ENCODE assay signal across 11 cellular contexts in genomic region chr3:8554725-8555621, GRCh38. TPM values are rescaled to one million over a fixed set of nuclear protein-coding genes. Genes with fewer than 3 reads are reported as not detected.
DNase-seq lines count a peak whose midpoint lies in the region; ATAC-seq and TF ChIP-seq lines count a peak whose summit lies in the region.
"Had no signal": no experiment of that assay in that cellular context is flagged by ENCODE, and none has a peak within 500 bp of the region (broad histone marks: within the 10 kb centered on the region; RNA-seq: fewer than 3 reads in every experiment).

No MANE protein-coding gene starts in this region.

- H3K36me3 Mint-ChIP-seq in glutamatergic neuron (ENCODE audit: unreplicated experiment) (no peaks in the 10 kb centered on the region), CD14-positive monocyte (no peaks in the 10 kb centered on the region)
- no peaks in the 10 kb centered on the region for H3K36me3 Mint-ChIP-seq in stimulated activated naive B cell treated with anti-CD40 and anti-IgM and Interleukin-4, amounts not matched to agents 10 μg/mL and 1 μg/mL and 100 μg/mL, for 72 hours
- H3K36me3 Mint-ChIP-seq in activated naive CD8-positive, alpha-beta T cell treated with anti-CD3 and anti-CD28 coated beads for 36 hours: no peaks in the 10 kb centered on the region

- H3K36me3 ChIP-seq in Peyer's patch: no peaks in the 10 kb centered on the region

- no peak for TF ChIP-seq CTCF in Peyer's patch (IDR thresholded peaks at IDR 0.05)
- TF ChIP-seq CTCF in glutamatergic neuron (IDR thresholded peaks at IDR 0.05; ENCODE audit: partially characterized antibody, unreplicated experiment): no peak
- no peak for TF ChIP-seq CTCF in CD14-positive monocyte (IDR thresholded peaks at IDR 0.05)

- H3K4me1 Mint-ChIP-seq in glutamatergic neuron (ENCODE audit: low read depth, unreplicated experiment): peaks cover 18% of the 10 kb centered on the region
- H3K4me1 Mint-ChIP-seq in CD14-positive monocyte: no peaks in the 10 kb centered on the region
- no peaks in the 10 kb centered on the region for H3K4me1 Mint-ChIP-seq in stimulated activated naive B cell treated with anti-CD40 and anti-IgM and Interleukin-4, amounts not matched to agents 10 μg/mL and 1 μg/mL and 100 μg/mL, for 72 hours
- H3K4me1 Mint-ChIP-seq in activated naive CD8-positive, alpha-beta T cell treated with anti-CD3 and anti-CD28 coated beads for 36 hours: no peaks in the 10 kb centered on the region
- H3K4me1 Mint-ChIP-seq: activated naive CD8-positive, alpha-beta T cell treated with anti-CD3 and anti-CD28 coated beads, Interleukin-2, amount 50 U/mL, for 24 hours had no signal

- DNase-seq in DMS 273 treated with DMSO at 0.1 percent for 48 hours (lab: John Stamatoyannopoulos, UW) (peak; percentile 41), Peyer's patch (no peak), glutamatergic neuron (peak; percentile 45), renal cortical epithelial cell (ENCODE audit: low read depth) (peak; percentile 17), CD14-positive monocyte (ENCODE audit: low spot score) (no peak)
- DNase-seq in stimulated activated CD4-positive, alpha-beta T cell treated with anti-CD3 and anti-CD28 coated beads, Interleukin-1b, Interleukin-23, amount 100 ng/mL, for 48 hours: no peak
- DNase-seq in stimulated activated naive B cell treated with anti-CD40 and anti-IgM and Interleukin-4, amounts not matched to agents 10 μg/mL and 1 μg/mL and 100 μg/mL, for 72 hours: no peak
- DNase-seq in activated naive CD8-positive, alpha-beta T cell treated with anti-CD3 and anti-CD28 coated beads for 36 hours: no peak
- DNase-seq: activated naive CD8-positive, alpha-beta T cell treated with anti-CD3 and anti-CD28 coated beads, Interleukin-2, amount 50 U/mL, for 24 hours; left colon; T-helper 9 cell had no signal

- no peaks in the 10 kb centered on the region for H3K9me3 ChIP-seq in Peyer's patch

- ATAC-seq in stimulated activated naive B cell treated with anti-CD40 and anti-IgM and Interleukin-4, amounts not matched to agents 10 μg/mL and 1 μg/mL and 100 μg/mL, for 72 hours (replicated peaks): no peak
- ATAC-seq: activated naive CD8-positive, alpha-beta T cell treated with anti-CD3 and anti-CD28 coated beads, Interleukin-2, amount 50 U/mL, for 24 hours; left colon had no signal

- H3K4me3 Mint-ChIP-seq in glutamatergic neuron (ENCODE audit: unreplicated experiment) (peak overlapping the region; percentile 21), CD14-positive monocyte (no peak overlapping the region)
- H3K4me3 Mint-ChIP-seq in stimulated activated naive B cell treated with anti-CD40 and anti-IgM and Interleukin-4, amounts not matched to agents 10 μg/mL and 1 μg/mL and 100 μg/mL, for 72 hours: no peak overlapping the region
- no peak overlapping the region for H3K4me3 Mint-ChIP-seq in activated naive CD8-positive, alpha-beta T cell treated with anti-CD3 and anti-CD28 coated beads for 36 hours
- H3K4me3 Mint-ChIP-seq: activated naive CD8-positive, alpha-beta T cell treated with anti-CD3 and anti-CD28 coated beads, Interleukin-2, amount 50 U/mL, for 24 hours had no signal

- H3K4me1 ChIP-seq in Peyer's patch: no peaks in the 10 kb centered on the region

- H3K27me3 Mint-ChIP-seq in glutamatergic neuron (ENCODE audit: unreplicated experiment) (peaks cover 2% of the 10 kb centered on the region), CD14-positive monocyte (ENCODE audit: low read depth in 3 of 3) (peaks cover 0 to 2% (median 0%) of the 10 kb centered on the region in 3 donors)
- peaks cover 0 to under 1% of the 10 kb centered on the region in 2 donors for H3K27me3 Mint-ChIP-seq in stimulated activated naive B cell treated with anti-CD40 and anti-IgM and Interleukin-4, amounts not matched to agents 10 μg/mL and 1 μg/mL and 100 μg/mL, for 72 hours
- H3K27me3 Mint-ChIP-seq in activated naive CD8-positive, alpha-beta T cell treated with anti-CD3 and anti-CD28 coated beads for 36 hours: no peaks in the 10 kb centered on the region
- H3K27me3 Mint-ChIP-seq: activated naive CD8-positive, alpha-beta T cell treated with anti-CD3 and anti-CD28 coated beads, Interleukin-2, amount 50 U/mL, for 24 hours had no signal

- H3K27ac Mint-ChIP-seq in glutamatergic neuron (ENCODE audit: unreplicated experiment) (peak overlapping the region; percentile 52), CD14-positive monocyte (peak overlapping the region in 1 of 7 donors; percentile 42)
- H3K27ac Mint-ChIP-seq in stimulated activated naive B cell treated with anti-CD40 and anti-IgM and Interleukin-4, amounts not matched to agents 10 μg/mL and 1 μg/mL and 100 μg/mL, for 72 hours: no peak overlapping the region
- H3K27ac Mint-ChIP-seq in activated naive CD8-positive, alpha-beta T cell treated with anti-CD3 and anti-CD28 coated beads for 36 hours: no peak overlapping the region
- H3K27ac Mint-ChIP-seq: activated naive CD8-positive, alpha-beta T cell treated with anti-CD3 and anti-CD28 coated beads, Interleukin-2, amount 50 U/mL, for 24 hours had no signal

- intact Hi-C loops in CD14-positive monocyte (cut with micrococcal nuclease): no loop called here

- no peak overlapping the region for H3K4me3 ChIP-seq in Peyer's patch

- H3K9me3 Mint-ChIP-seq in glutamatergic neuron (ENCODE audit: unreplicated experiment) (no peaks in the 10 kb centered on the region), CD14-positive monocyte (peaks cover 0 to 8% (median 2%) of the 10 kb centered on the region in 7 donors)
- no peaks in the 10 kb centered on the region for H3K9me3 Mint-ChIP-seq in stimulated activated naive B cell treated with anti-CD40 and anti-IgM and Interleukin-4, amounts not matched to agents 10 μg/mL and 1 μg/mL and 100 μg/mL, for 72 hours
- H3K9me3 Mint-ChIP-seq in activated naive CD8-positive, alpha-beta T cell treated with anti-CD3 and anti-CD28 coated beads for 36 hours: no peaks in the 10 kb centered on the region
- H3K9me3 Mint-ChIP-seq: activated naive CD8-positive, alpha-beta T cell treated with anti-CD3 and anti-CD28 coated beads, Interleukin-2, amount 50 U/mL, for 24 hours had no signal

- TF ChIP-seq POLR2A in Peyer's patch (IDR thresholded peaks at IDR 0.05): no peak

- H3K27me3 ChIP-seq in Peyer's patch: no peaks in the 10 kb centered on the region

- peak overlapping the region in 3 of 4 donors; percentile 52 to 69 (median 65) for H3K27ac ChIP-seq in Peyer's patch

RNA-seq across cellular contexts. Expression of gene LMCD1, which starts 53.4 kb away (rescaled TPM):
- 10 to 100 TPM in 2 of 4 donors, 1 to 10 TPM in 2; 1.6 to 90.8 (median 12.3) TPM for total RNA-seq in Peyer's patch
- total RNA-seq in glutamatergic neuron (ENCODE audit: unreplicated experiment): 1.3 TPM
- 119 and 499 TPM in 2 replicates for total RNA-seq in renal cortical epithelial cell
- polyA plus RNA-seq in CD14-positive monocyte: under 1 TPM in 1 of 2 donors, not detected in 1; 0.51 TPM
- total RNA-seq in activated naive CD8-positive, alpha-beta T cell treated with anti-CD3 and anti-CD28 coated beads for 36 hours: 1 to 10 TPM; 2.3 to 2.7 TPM

Comparison
In these comparisons a context has a peak if more than half of its experiments do, and no peak if none do; other contexts are left out.
1. DNase-seq: peak in DMS 273 treated with DMSO at 0.1 percent for 48 hours (single experiment), glutamatergic neuron (single experiment) and renal cortical epithelial cell (single experiment); none in Peyer's patch (0 of 3), CD14-positive monocyte (single experiment), stimulated activated CD4-positive, alpha-beta T cell treated with anti-CD3 and anti-CD28 coated beads, Interleukin-1b, Interleukin-23, amount 100 ng/mL, for 48 hours (single experiment), stimulated activated naive B cell treated with anti-CD40 and anti-IgM and Interleukin-4, amounts not matched to agents 10 μg/mL and 1 μg/mL and 100 μg/mL, for 72 hours (single experiment) and activated naive CD8-positive, alpha-beta T cell treated with anti-CD3 and anti-CD28 coated beads for 36 hours (single experiment).